12 cellular contexts compared by ENCODE assay signal in the genomic region with DNA sequence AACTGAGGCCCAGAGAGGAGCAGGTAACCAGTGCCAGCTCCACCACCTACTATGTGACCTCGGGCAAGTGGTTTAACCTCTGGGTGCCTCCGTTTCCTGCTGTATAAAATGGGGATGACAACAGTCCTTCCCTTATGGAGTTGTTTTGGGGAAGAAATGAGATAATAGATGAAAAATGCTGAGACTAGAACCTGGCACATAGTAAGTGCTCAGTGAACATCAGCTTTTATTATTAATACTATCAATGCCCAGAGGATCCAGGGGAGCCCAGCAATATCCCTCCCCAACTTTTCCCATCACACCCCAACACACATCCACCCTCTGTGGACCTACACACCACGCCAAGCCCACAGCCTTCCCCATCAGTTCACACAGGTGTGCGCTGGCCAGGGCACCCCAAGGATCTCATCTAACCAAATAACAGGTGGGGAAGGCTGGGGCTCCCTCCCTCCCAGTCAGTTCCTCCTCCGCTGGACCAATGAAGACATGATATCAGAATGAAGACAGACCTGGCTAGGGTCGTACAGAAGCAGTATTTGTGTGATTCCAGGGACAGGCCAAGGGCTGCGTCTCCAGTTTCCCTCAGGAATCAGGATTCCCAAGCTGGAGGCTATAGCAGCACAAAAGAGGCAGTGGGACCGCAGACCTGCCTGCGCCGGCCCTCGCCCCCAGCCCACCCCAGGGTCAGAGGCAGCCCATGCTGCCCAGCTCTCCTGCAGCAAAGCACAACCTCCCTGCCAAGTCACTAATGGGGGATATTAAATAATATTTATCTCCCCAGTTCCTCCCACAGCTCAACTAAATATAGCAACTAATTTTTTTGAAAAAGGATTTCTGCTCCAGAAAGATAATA. TPM values are rescaled to one million over a fixed set of nuclear protein-coding genes. Genes with fewer than 3 reads are reported as not detected.
A peak's percentile ranks its signal among the peaks of the same experiment; 100 is the strongest.
DNase-seq lines count a peak whose midpoint lies in the region; ATAC-seq and FAIRE-seq lines count a peak whose summit lies in the region.
"Had no signal": no experiment of that assay in that cellular context is flagged by ENCODE, and none has a peak within 500 bp of the region (broad histone marks: within the 10 kb centered on the region; RNA-seq: fewer than 3 reads in every experiment).

No MANE protein-coding gene starts in this region.

- peak overlapping the region; percentile 91 to 96 (median 94) for H3K4me3 Mint-ChIP-seq in CD4-positive, CD25-positive, alpha-beta regulatory T cell
- H3K4me3 Mint-ChIP-seq in activated T-helper 2 cell treated with anti-CD3 and anti-CD28 coated beads, Interferon-gamma antibody, Interleukin-2, Interleukin-4, amounts not matched to agents 10 μg/mL and 5 μg/mL and 100 μg/mL, durations not matched to agents 14 hours and 24 hours and 36 hours (ENCODE audit: low read depth), result peak overlapping the region; percentile 86

- H3K27ac Mint-ChIP-seq in CD4-positive, CD25-positive, alpha-beta regulatory T cell, result peak overlapping the region; percentile 65 to 91 (median 90)
- H3K27ac Mint-ChIP-seq in activated T-helper 2 cell treated with anti-CD3 and anti-CD28 coated beads, Interferon-gamma antibody, Interleukin-2, Interleukin-4, amounts not matched to agents 10 μg/mL and 5 μg/mL and 100 μg/mL, durations not matched to agents 14 hours and 24 hours and 36 hours, result peak overlapping the region; percentile 68
- H3K27ac Mint-ChIP-seq: brain had no signal

- H3K36me3 ChIP-seq in CD4-positive, CD25-positive, alpha-beta regulatory T cell (ENCODE audit: control insufficient read depth, insufficient read depth, low read length), result peaks cover 12% of the 10 kb centered on the region
- H3K36me3 ChIP-seq in muscle layer of duodenum (ENCODE audit: control insufficient read depth in 1 of 2, insufficient read depth in 2 of 2, low read length in 2 of 2), result no peaks in the 10 kb centered on the region

- peaks cover 7% of the 10 kb centered on the region for H3K36me3 Mint-ChIP-seq in CD4-positive, CD25-positive, alpha-beta regulatory T cell
- H3K36me3 Mint-ChIP-seq in activated T-helper 2 cell treated with anti-CD3 and anti-CD28 coated beads, Interferon-gamma antibody, Interleukin-2, Interleukin-4, amounts not matched to agents 10 μg/mL and 5 μg/mL and 100 μg/mL, durations not matched to agents 14 hours and 24 hours and 36 hours (ENCODE audit: low read depth), result peaks cover 15% of the 10 kb centered on the region
- H3K36me3 Mint-ChIP-seq: brain had no signal

- H3K9me3 ChIP-seq in CD4-positive, CD25-positive, alpha-beta regulatory T cell (ENCODE audit: control insufficient read depth in 2 of 2, low read length in 2 of 2), result no peaks in the 10 kb centered on the region
- no peaks in the 10 kb centered on the region for H3K9me3 ChIP-seq in muscle layer of duodenum (ENCODE audit: control insufficient read depth in 1 of 2, low read length in 2 of 2)

- intact Hi-C loops in activated T-helper 2 cell treated with anti-CD3 and anti-CD28 coated beads, Interferon-gamma antibody, Interleukin-2, Interleukin-4, amounts not matched to agents 10 μg/mL and 5 μg/mL and 100 μg/mL, durations not matched to agents 14 hours and 24 hours and 36 hours (cut with micrococcal nuclease), result loop anchor here (5.0 kb wide), 1 partner anchor 50 kb away; no protein-coding TSS in a partner anchor

- DNase-seq in CD4-positive, CD25-positive, alpha-beta regulatory T cell, result no peak
- DNase-seq in GM19239 (ENCODE audit: insufficient read length, low spot score) (no peak), SW480 (ENCODE audit: low spot score) (no peak), mucosa of gallbladder (ENCODE audit: low spot score) (no peak), NCI-H82 treated with DMSO at 0.1 percent for 48 hours (lab: John Stamatoyannopoulos, UW; ENCODE audit: unreplicated experiment) (no peak)
- DNase-seq in activated T-helper 2 cell treated with anti-CD3 and anti-CD28 coated beads, Interferon-gamma antibody, Interleukin-2, Interleukin-4, amounts not matched to agents 10 μg/mL and 5 μg/mL and 100 μg/mL, durations not matched to agents 14 hours and 24 hours and 36 hours (ENCODE audit: low spot score), result no peak
- DNase-seq: NCI-H2029 had no signal

- peaks cover 61% of the 10 kb centered on the region for H3K4me1 ChIP-seq in CD4-positive, CD25-positive, alpha-beta regulatory T cell (ENCODE audit: control insufficient read depth, insufficient read depth, low read length, poor library complexity, severe bottlenecking)
- peaks cover 0 to 65% of the 10 kb centered on the region in 2 donors for H3K4me1 ChIP-seq in muscle layer of duodenum (ENCODE audit: control insufficient read depth in 1 of 2, insufficient read depth in 2 of 2, low read length in 2 of 2)

- no peak for ATAC-seq in CD4-positive, CD25-positive, alpha-beta regulatory T cell (ENCODE audit: low read depth in 2 of 2)
- ATAC-seq in GM21381 (IDR thresholded peaks at IDR 0.05; ENCODE audit: unreplicated experiment), result no peak

- H3K4me3 ChIP-seq in CD4-positive, CD25-positive, alpha-beta regulatory T cell (ENCODE audit: low read depth, low read length), result peak overlapping the region; percentile 80
- peak overlapping the region; percentile 53 to 65 for H3K4me3 ChIP-seq in muscle layer of duodenum (ENCODE audit: low read depth in 1 of 2, low read length in 2 of 2)

- H3K4me1 Mint-ChIP-seq in CD4-positive, CD25-positive, alpha-beta regulatory T cell, result peaks cover 17 to 66% (median 39%) of the 10 kb centered on the region in 4 donors
- peaks cover 44% of the 10 kb centered on the region for H3K4me1 Mint-ChIP-seq in activated T-helper 2 cell treated with anti-CD3 and anti-CD28 coated beads, Interferon-gamma antibody, Interleukin-2, Interleukin-4, amounts not matched to agents 10 μg/mL and 5 μg/mL and 100 μg/mL, durations not matched to agents 14 hours and 24 hours and 36 hours (ENCODE audit: low read depth)

- no peaks in the 10 kb centered on the region for H3K27me3 ChIP-seq in CD4-positive, CD25-positive, alpha-beta regulatory T cell (ENCODE audit: control insufficient read depth, insufficient read depth, low read length)
- no peaks in the 10 kb centered on the region for H3K27me3 ChIP-seq in muscle layer of duodenum (ENCODE audit: low read depth, low read length)

- no peaks in the 10 kb centered on the region for H3K27me3 Mint-ChIP-seq in CD4-positive, CD25-positive, alpha-beta regulatory T cell
- H3K27me3 Mint-ChIP-seq in activated T-helper 2 cell treated with anti-CD3 and anti-CD28 coated beads, Interferon-gamma antibody, Interleukin-2, Interleukin-4, amounts not matched to agents 10 μg/mL and 5 μg/mL and 100 μg/mL, durations not matched to agents 14 hours and 24 hours and 36 hours (ENCODE audit: low read depth), result no peaks in the 10 kb centered on the region

- no peaks in the 10 kb centered on the region for H3K9me3 Mint-ChIP-seq in CD4-positive, CD25-positive, alpha-beta regulatory T cell
- H3K9me3 Mint-ChIP-seq in activated T-helper 2 cell treated with anti-CD3 and anti-CD28 coated beads, Interferon-gamma antibody, Interleukin-2, Interleukin-4, amounts not matched to agents 10 μg/mL and 5 μg/mL and 100 μg/mL, durations not matched to agents 14 hours and 24 hours and 36 hours, result no peaks in the 10 kb centered on the region

- peak overlapping the region; percentile 71 for H3K27ac ChIP-seq in CD4-positive, CD25-positive, alpha-beta regulatory T cell (ENCODE audit: insufficient read depth, low read length, poor library complexity, severe bottlenecking)
- H3K27ac ChIP-seq in muscle layer of duodenum (ENCODE audit: low read length), result no peak overlapping the region
- H3K27ac ChIP-seq: RWPE1 had no signal

- peak; percentile 76 for FAIRE-seq in GM19239 (lab: Jason Lieb, UNC)

RNA-seq across cellular contexts. Expression of gene ATP2A3, which starts 1.8 kb away (rescaled TPM):
- total RNA-seq in CD4-positive, CD25-positive, alpha-beta regulatory T cell, result 306 TPM
- 10 to 100 TPM; 33.5 to 49.2 (median 41.2) TPM for polyA plus RNA-seq in CD4-positive, CD25-positive, alpha-beta regulatory T cell
- 147 and 155 TPM in 2 replicates for total RNA-seq in activated T-helper 2 cell treated with anti-CD3 and anti-CD28 coated beads, Interferon-gamma antibody, Interleukin-2, Interleukin-4, amounts not matched to agents 10 μg/mL and 5 μg/mL and 100 μg/mL, durations not matched to agents 14 hours and 24 hours and 36 hours
- 96.5 TPM for total RNA-seq in mucosa of gallbladder

RNA-seq across cellular contexts. Expression of gene P2RX1, which starts 46.2 kb away (rescaled TPM):
- total RNA-seq in CD4-positive, CD25-positive, alpha-beta regulatory T cell, result 2.3 TPM
- polyA plus RNA-seq in CD4-positive, CD25-positive, alpha-beta regulatory T cell, result not detected
- 4.0 and 4.1 TPM in 2 replicates for total RNA-seq in activated T-helper 2 cell treated with anti-CD3 and anti-CD28 coated beads, Interferon-gamma antibody, Interleukin-2, Interleukin-4, amounts not matched to agents 10 μg/mL and 5 μg/mL and 100 μg/mL, durations not matched to agents 14 hours and 24 hours and 36 hours
- total RNA-seq in mucosa of gallbladder, result 2.8 TPM
- total RNA-seq: renal cortical epithelial cell had no signal
